ENCODE assay signal across 8 cellular contexts in the genomic region with DNA sequence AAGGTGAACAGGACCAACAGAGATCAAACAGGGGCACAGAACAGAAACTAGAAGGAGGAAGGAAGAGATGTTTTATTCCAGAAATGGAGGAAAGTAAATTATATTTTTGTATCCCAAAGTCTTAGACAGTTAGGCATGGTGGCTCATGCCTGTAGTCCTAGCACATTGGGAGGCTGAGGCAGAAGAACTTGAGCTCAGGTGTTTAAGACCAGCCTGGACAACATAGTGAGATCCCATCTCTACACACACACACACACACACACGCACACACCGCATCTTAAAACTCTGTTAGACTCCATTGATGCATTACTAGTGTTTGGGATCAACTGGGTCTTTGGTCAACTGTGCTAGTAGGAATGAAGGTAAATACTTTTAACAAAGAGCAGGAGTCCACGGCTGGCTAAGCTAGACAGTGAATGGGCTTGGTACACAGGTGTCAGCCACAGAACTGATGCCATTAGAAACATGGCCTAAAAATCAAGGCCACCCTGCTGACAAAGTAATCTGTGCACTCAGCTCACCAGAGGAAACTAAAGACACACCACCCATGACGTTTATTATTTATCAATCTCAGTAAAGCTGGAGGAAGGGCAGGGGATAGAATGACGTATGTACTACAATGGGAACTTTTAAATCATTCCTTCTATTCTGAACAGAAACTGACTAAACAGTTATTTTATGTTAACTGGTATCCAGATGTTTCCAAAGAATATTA. TPM values are rescaled to one million over a fixed set of nuclear protein-coding genes. Genes with fewer than 3 reads are reported as not detected.
DNase-seq lines count a peak whose midpoint lies in the region; ATAC-seq and TF ChIP-seq lines count a peak whose summit lies in the region.
"Not testable (repeated sequence)": the region's sequence is repeated elsewhere in the genome, so short reads cannot be mapped to it uniquely, and the experiment has no call there.

No MANE protein-coding gene starts in this region.

- intact Hi-C loops in stomach (cut with DNase I; ENCODE audit: low total_unique reads), result not testable (repeated sequence)

- H3K27ac ChIP-seq in muscle layer of duodenum (ENCODE audit: low read length) (peak overlapping the region; percentile 36), stomach (peak overlapping the region; percentile 16 to 75 (median 60))

- not testable (repeated sequence) for H3K4me3 ChIP-seq in fibroblast of pulmonary artery (replicated peaks; ENCODE audit: low read depth, low read length); muscle layer of duodenum (ENCODE audit: low read depth in 1 of 2, low read length in 2 of 2); stomach

- peak overlapping the region in 3 of 5 experiments; percentile 49 to 66 (median 56) for H3K4me3 Mint-ChIP-seq in brain

- peaks cover 0 to 22% of the 10 kb centered on the region in 2 donors for H3K4me1 ChIP-seq in muscle layer of duodenum (ENCODE audit: control insufficient read depth in 1 of 2, insufficient read depth in 2 of 2, low read length in 2 of 2)
- H3K4me1 ChIP-seq in stomach, result peaks cover 14 to 54% (median 30%) of the 10 kb centered on the region in 4 donors

- WGBS in stomach, 5 donors, result 26 to 35% (median 33%) methylated on average over 5 of the region's 5 CpGs

- TF ChIP-seq EP300 in stomach (IDR thresholded peaks at IDR 0.05), result not testable (repeated sequence)

- H3K9me3 Mint-ChIP-seq in brain, result peaks cover 0 to 23% (median 10%) of the 10 kb centered on the region in 5 experiments

- not testable (repeated sequence) for H3K9me3 ChIP-seq in muscle layer of duodenum (ENCODE audit: control insufficient read depth in 1 of 2, low read length in 2 of 2); stomach

- not testable (repeated sequence) for TF ChIP-seq POLR2A in stomach (IDR thresholded peaks at IDR 0.05)

- not testable (repeated sequence) for TF ChIP-seq CTCF in brain (conservative IDR thresholded peaks at IDR 0.05); fibroblast of pulmonary artery (IDR thresholded peaks at IDR 0.05; ENCODE audit: low read length, missing control alignments); stomach (IDR thresholded peaks at IDR 0.05)

- H3K27me3 Mint-ChIP-seq in brain, result not testable (repeated sequence)

- peak overlapping the region; percentile 20 to 95 (median 81) for H3K27ac Mint-ChIP-seq in brain

- peak; percentile 20 for ATAC-seq in HG03575 (IDR thresholded peaks at IDR 0.05; ENCODE audit: extremely low read depth, insufficient number of reproducible peaks, low FRiP score, unreplicated experiment)

- DNase-seq in Daoy (ENCODE audit: low read depth), result peak; percentile 30
- peak; percentile 80 for DNase-seq in HCEC 1CT
- peak; percentile 12 for DNase-seq in activated CD4-positive, CD25-positive, alpha-beta regulatory T cell treated with anti-CD3 and anti-CD28 coated beads, Interleukin-2, amount 50 U/mL, for 16 hours (ENCODE audit: low read depth, low spot score)
- peak; percentile 79 for DNase-seq in fibroblast of pulmonary artery (ENCODE audit: low read depth)
- DNase-seq in stomach, result not testable (repeated sequence)

- H3K4me1 Mint-ChIP-seq in brain, result peaks cover 60% of the 10 kb centered on the region

- H3K36me3 Mint-ChIP-seq in brain, result peaks cover 72% of the 10 kb centered on the region

- not testable (repeated sequence) for H3K27me3 ChIP-seq in muscle layer of duodenum (ENCODE audit: low read depth, low read length); stomach

- H3K36me3 ChIP-seq in muscle layer of duodenum (ENCODE audit: control insufficient read depth in 1 of 2, insufficient read depth in 2 of 2, low read length in 2 of 2), result not testable (repeated sequence)
- H3K36me3 ChIP-seq in stomach, result peaks cover 0 to 11% (median 0%) of the 10 kb centered on the region in 4 donors

RNA-seq across cellular contexts. Expression of a gene that starts 10.9 kb away (rescaled TPM):
- total RNA-seq in Daoy (2014; rRNA removed; shearing (Covaris generic)), result 83.3 and 84.1 TPM in 2 replicates
- polyA plus RNA-seq in brain (ENCODE audit: insufficient read depth, low read depth, low replicate concordance) (117 TPM), stomach (10 to 100 TPM; 50.6 to 76.8 (median 58.0) TPM)
- total RNA-seq in stomach, result 100 to 1,000 TPM in 2 of 5 donors, 10 to 100 TPM in 3; 56.2 to 260 (median 71.1) TPM

RNA-seq across cellular contexts. Expression of a gene that starts 11.3 kb away (rescaled TPM):
- total RNA-seq in Daoy (2014; rRNA removed; shearing (Covaris generic)), result 21.0 and 21.8 TPM in 2 replicates
- polyA plus RNA-seq in brain (ENCODE audit: insufficient read depth, low read depth, low replicate concordance) (2.3 TPM), stomach (10 to 100 TPM; 12.3 to 15.6 (median 13.4) TPM)
- total RNA-seq in stomach, result 10 to 100 TPM; 11.6 to 76.2 (median 39.1) TPM
